16 cellular contexts compared by ENCODE assay signal in the genomic region with DNA sequence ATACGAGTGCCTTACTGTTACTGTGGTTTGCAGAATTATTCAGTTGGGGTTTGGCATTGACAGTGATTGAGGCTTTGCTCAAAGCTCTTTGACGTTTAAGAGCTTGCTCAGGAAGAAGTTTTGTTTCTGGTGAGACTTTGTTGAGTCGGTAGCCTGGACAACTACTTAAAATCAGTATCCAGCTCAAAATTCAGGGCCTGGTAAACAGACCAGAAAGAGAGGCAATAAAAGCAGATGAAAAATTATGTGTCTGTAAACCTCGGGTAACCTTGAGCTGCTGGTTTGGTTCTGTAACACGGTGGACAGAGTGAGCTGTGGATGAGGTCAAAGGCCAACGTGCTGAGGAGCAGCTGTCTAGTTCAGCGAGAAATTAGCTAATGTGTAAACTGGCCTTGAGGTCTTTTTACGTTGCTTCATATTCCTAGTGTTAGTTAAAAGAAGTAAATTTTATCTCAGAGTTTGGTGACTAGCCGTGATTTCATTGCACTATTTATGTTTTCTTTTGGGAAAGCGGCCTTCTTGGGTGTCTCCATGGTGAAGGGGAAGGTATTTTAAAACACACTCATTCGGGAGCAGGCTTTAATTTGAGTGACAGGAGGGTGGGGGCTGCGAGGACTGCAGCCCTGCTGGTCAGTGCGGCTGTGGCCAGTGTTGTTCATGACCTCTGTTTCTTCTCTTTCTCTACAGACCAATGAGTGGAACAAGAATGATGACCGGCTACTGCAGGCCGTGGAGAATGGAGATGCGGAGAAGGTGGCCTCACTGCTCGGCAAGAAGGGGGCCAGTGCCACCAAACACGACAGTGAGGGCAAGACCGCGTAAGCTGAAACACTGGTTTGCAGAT.
DNase-seq lines count a peak whose midpoint lies in the region; ATAC-seq and TF ChIP-seq lines count a peak whose summit lies in the region.
"Had no signal": no experiment of that assay in that cellular context is flagged by ENCODE, and none has a peak within 500 bp of the region (broad histone marks: within the 10 kb centered on the region; RNA-seq: fewer than 3 reads in every experiment).

No MANE protein-coding gene starts in this region.

- WGBS in ectodermal cell, 2 experiments, result 89 to 90% methylated on average over 20 of the region's 20 CpGs
- 78% methylated on average over 20 of the region's 20 CpGs for WGBS in smooth muscle cell (ENCODE audit: low lambda C conversion rate)
- WGBS in testis, 2 donors, result 63 to 65% methylated on average over 20 of the region's 20 CpGs

- no peak overlapping the region for H3K4me3 Mint-ChIP-seq in mesothelial cell of epicardium
- H3K4me3 Mint-ChIP-seq in T-cell, result no peak overlapping the region
- no peak overlapping the region for H3K4me3 Mint-ChIP-seq in MCF 10A (ENCODE audit: unreplicated experiment)
- H3K4me3 Mint-ChIP-seq: activated naive CD8-positive, alpha-beta T cell treated with anti-CD3 and anti-CD28 coated beads for 36 hours; immature natural killer cell; naive thymus-derived CD4-positive, alpha-beta T cell had no signal

- peaks cover 45% of the 10 kb centered on the region for H3K36me3 Mint-ChIP-seq in mesothelial cell of epicardium
- no peaks in the 10 kb centered on the region for H3K36me3 Mint-ChIP-seq in T-cell
- H3K36me3 Mint-ChIP-seq in MCF 10A (ENCODE audit: insufficient read depth, unreplicated experiment), result peaks cover 14% of the 10 kb centered on the region
- H3K36me3 Mint-ChIP-seq: activated naive CD8-positive, alpha-beta T cell treated with anti-CD3 and anti-CD28 coated beads for 36 hours; immature natural killer cell; naive thymus-derived CD4-positive, alpha-beta T cell had no signal

- peak; percentile 63 for DNase-seq in HuH-7.5 (ENCODE audit: low spot score)
- DNase-seq in mesothelial cell of epicardium (ENCODE audit: low spot score in 2 of 2, unreplicated experiment in 2 of 2), result no peak
- no peak for DNase-seq in smooth muscle cell (lab: John Stamatoyannopoulos, UW; ENCODE audit: unreplicated experiment)
- no peak for DNase-seq in testis
- no peak for DNase-seq in T-cell
- DNase-seq in MCF 10A (ENCODE audit: unreplicated experiment), result no peak
- DNase-seq: activated CD4-positive, alpha-beta T cell treated with anti-CD3 and anti-CD28 coated beads for 1 hour; activated naive CD8-positive, alpha-beta T cell treated with anti-CD3 and anti-CD28 coated beads for 36 hours; dorsolateral prefrontal cortex; immature natural killer cell; naive thymus-derived CD4-positive, alpha-beta T cell; NCI-H146; NCI-H524 treated with DMSO at 0.1 percent for 48 hours had no signal

- CTCF ChIA-PET in T-cell (lab: Charles Lee) (interaction anchor here in 1 of 2 donors (0.6 kb wide), 1 partner anchor 58 kb away, joined by 3 read pairs; no protein-coding TSS in a partner anchor), MCF 10A (lab: Yijun Ruan, JAX) (interaction anchor here (0.6 kb wide), 1 partner anchor 143 kb away, joined by 3 read pairs; no protein-coding TSS in a partner anchor)

- H3K27me3 ChIP-seq in ectodermal cell (ENCODE audit: control insufficient read depth, insufficient read depth, low read length, poor library complexity, severe bottlenecking), result no peaks in the 10 kb centered on the region
- no peaks in the 10 kb centered on the region for H3K27me3 ChIP-seq in smooth muscle cell (ENCODE audit: low read depth)
- no peaks in the 10 kb centered on the region for H3K27me3 ChIP-seq in testis
- H3K27me3 ChIP-seq: dorsolateral prefrontal cortex had no signal

- H3K4me3 ChIP-seq in ectodermal cell (ENCODE audit: insufficient read depth, low read depth, low read length) (no peak overlapping the region), smooth muscle cell (no peak overlapping the region), testis (no peak overlapping the region)
- H3K4me3 ChIP-seq: dorsolateral prefrontal cortex had no signal

- no TSS peak for BruUV-seq in MCF 10A (replicated peaks; lab: Mats Ljungman, UMichigan)

- TF ChIP-seq CTCF in mesothelial cell of epicardium (IDR thresholded peaks at IDR 0.05; ENCODE audit: unreplicated experiment) (no peak), smooth muscle cell (IDR thresholded peaks at IDR 0.05; ENCODE audit: borderline replicate concordance, insufficient read depth, poor library complexity, severe bottlenecking) (no peak), testis (IDR thresholded peaks at IDR 0.05) (no peak), MCF 10A (IDR thresholded peaks at IDR 0.05; ENCODE audit: unreplicated experiment) (no peak)

- H3K79me2 ChIP-seq in smooth muscle cell (ENCODE audit: low read depth), result peaks cover 94% of the 10 kb centered on the region

- H3F3A ChIP-seq in smooth muscle cell (ENCODE audit: low read depth), result peaks cover 8% of the 10 kb centered on the region

- H3K27me3 Mint-ChIP-seq in mesothelial cell of epicardium (ENCODE audit: low read depth) (no peaks in the 10 kb centered on the region), T-cell (peaks cover 3 to 12% of the 10 kb centered on the region in 2 donors), MCF 10A (ENCODE audit: insufficient read depth, unreplicated experiment) (no peaks in the 10 kb centered on the region)
- H3K27me3 Mint-ChIP-seq: activated naive CD8-positive, alpha-beta T cell treated with anti-CD3 and anti-CD28 coated beads for 36 hours had no signal

- peaks cover 18% of the 10 kb centered on the region for H3K4me1 Mint-ChIP-seq in mesothelial cell of epicardium
- no peaks in the 10 kb centered on the region for H3K4me1 Mint-ChIP-seq in T-cell
- H3K4me1 Mint-ChIP-seq in MCF 10A (ENCODE audit: insufficient read depth, unreplicated experiment), result no peaks in the 10 kb centered on the region
- H3K4me1 Mint-ChIP-seq: activated naive CD8-positive, alpha-beta T cell treated with anti-CD3 and anti-CD28 coated beads for 36 hours; immature natural killer cell; naive thymus-derived CD4-positive, alpha-beta T cell had no signal

- H3K9me3 Mint-ChIP-seq in mesothelial cell of epicardium (peaks cover 3% of the 10 kb centered on the region), T-cell (no peaks in the 10 kb centered on the region), MCF 10A (ENCODE audit: unreplicated experiment) (no peaks in the 10 kb centered on the region)
- H3K9me3 Mint-ChIP-seq: activated naive CD8-positive, alpha-beta T cell treated with anti-CD3 and anti-CD28 coated beads for 36 hours; immature natural killer cell had no signal

- intact Hi-C loops in testis (cut with DNase I; ENCODE audit: low total_unique reads) (no loop called here), MCF 10A (cut with micrococcal nuclease) (no loop called here)

- TF ChIP-seq POLR2A in testis (IDR thresholded peaks at IDR 0.05), result no peak

- H3K36me3 ChIP-seq in ectodermal cell (ENCODE audit: control insufficient read depth, insufficient read depth, low read length), result peaks cover 8% of the 10 kb centered on the region
- H3K36me3 ChIP-seq in smooth muscle cell (ENCODE audit: low read depth), result peaks cover 26% of the 10 kb centered on the region
- H3K36me3 ChIP-seq in testis (ENCODE audit: low read depth, missing control alignments), result no peaks in the 10 kb centered on the region

- peak overlapping the region; percentile 40 for H3K9ac ChIP-seq in smooth muscle cell (ENCODE audit: low read depth)
- H3K9ac ChIP-seq: KMS-11 had no signal

- H3K27ac Mint-ChIP-seq in mesothelial cell of epicardium, result peak overlapping the region; percentile 55
- no peak overlapping the region for H3K27ac Mint-ChIP-seq in T-cell
- H3K27ac Mint-ChIP-seq in MCF 10A (ENCODE audit: low read depth, unreplicated experiment), result no peak overlapping the region
- H3K27ac Mint-ChIP-seq: activated naive CD8-positive, alpha-beta T cell treated with anti-CD3 and anti-CD28 coated beads for 36 hours; immature natural killer cell; naive thymus-derived CD4-positive, alpha-beta T cell had no signal

- H3K27ac ChIP-seq in ectodermal cell (ENCODE audit: insufficient read depth, low read depth, low read length, poor library complexity, severe bottlenecking) (peak overlapping the region; percentile 47), smooth muscle cell (ENCODE audit: low read depth) (peak overlapping the region; percentile 83), testis (peak overlapping the region in 1 of 2 donors; percentile 45)
- H3K27ac ChIP-seq: dorsolateral prefrontal cortex, KMS-11 had no signal

- peaks cover 7% of the 10 kb centered on the region for H3K4me1 ChIP-seq in ectodermal cell (ENCODE audit: control insufficient read depth, insufficient read depth, low read length)
- H3K4me1 ChIP-seq in smooth muscle cell (ENCODE audit: low read depth), result no peaks in the 10 kb centered on the region
- no peaks in the 10 kb centered on the region for H3K4me1 ChIP-seq in testis

- POLR2A ChIA-PET in T-cell (lab: Charles Lee), result no interaction called here
- POLR2A ChIA-PET in MCF 10A (lab: Yijun Ruan, JAX), result no interaction called here

- no peak overlapping the region for H3K4me2 ChIP-seq in smooth muscle cell
- H3K4me2 ChIP-seq: KMS-11 had no signal

- H4K20me1 ChIP-seq in smooth muscle cell (ENCODE audit: low read depth), result peaks cover 47% of the 10 kb centered on the region

- H3K9me3 ChIP-seq in ectodermal cell (ENCODE audit: control insufficient read depth, low read length) (no peaks in the 10 kb centered on the region), smooth muscle cell (replicated peaks; ENCODE audit: low read depth) (no peaks in the 10 kb centered on the region), testis (no peaks in the 10 kb centered on the region)

- no peak for ATAC-seq in T-cell (replicated peaks in 1 of 4)
- no peak for ATAC-seq in HG02870 (IDR thresholded peaks at IDR 0.05; ENCODE audit: unreplicated experiment)
- ATAC-seq: naive thymus-derived CD4-positive, alpha-beta T cell had no signal

- no peak overlapping the region for H2AFZ ChIP-seq in smooth muscle cell (ENCODE audit: low read depth)
